15 cellular contexts compared by ENCODE assay signal in the genomic region with DNA sequence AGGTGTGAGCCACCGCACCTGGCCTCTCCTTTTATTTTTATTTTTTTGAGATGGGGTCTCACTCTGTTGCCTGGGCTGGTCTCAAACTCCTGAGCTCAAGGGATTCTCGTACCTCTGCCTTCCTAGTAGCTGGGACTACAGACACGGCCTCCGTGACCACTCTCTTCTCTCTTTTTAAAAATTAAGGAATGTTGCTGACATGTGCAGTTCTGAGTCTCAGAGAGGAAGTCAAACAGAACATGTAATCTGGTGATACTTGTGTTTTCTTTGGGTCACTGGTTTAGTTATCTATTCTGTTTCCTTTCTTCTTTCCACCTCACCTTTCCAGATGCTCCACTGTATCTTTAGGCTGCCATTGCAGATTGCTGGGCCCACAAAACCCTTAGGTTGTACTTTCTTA. TPM values are rescaled to one million over a fixed set of nuclear protein-coding genes. Genes with fewer than 3 reads are reported as not detected.
DNase-seq lines count a peak whose midpoint lies in the region; ATAC-seq and TF ChIP-seq lines count a peak whose summit lies in the region.
"Had no signal": no experiment of that assay in that cellular context is flagged by ENCODE, and none has a peak within 500 bp of the region (broad histone marks: within the 10 kb centered on the region; RNA-seq: fewer than 3 reads in every experiment).

No MANE protein-coding gene starts in this region.

- no peaks in the 10 kb centered on the region for H3K36me3 ChIP-seq in spleen

- H3K27ac ChIP-seq in spleen, result peak overlapping the region in 6 of 8 donors; percentile 13 to 54 (median 41)
- H3K27ac ChIP-seq: C4-2B had no signal

- H3K4me1 Mint-ChIP-seq in activated naive CD8-positive, alpha-beta T cell (ENCODE audit: low read depth), result peaks cover 37% of the 10 kb centered on the region
- peaks cover 33% of the 10 kb centered on the region for H3K4me1 Mint-ChIP-seq in activated naive CD8-positive, alpha-beta T cell treated with anti-CD3 and anti-CD28 coated beads for 36 hours
- H3K4me1 Mint-ChIP-seq in T-cell, result peaks cover 29 to 41% (median 37%) of the 10 kb centered on the region in 3 donors

- no peak for DNase-seq in activated naive CD8-positive, alpha-beta T cell treated with anti-CD3 and anti-CD28 coated beads for 36 hours
- DNase-seq in T-cell (no peak), medulla oblongata (ENCODE audit: extremely low spot score) (peak; percentile 28), spleen (no peak), KBM-7 (no peak), left ventricle myocardium superior (no peak)
- DNase-seq: 8988T, DMS79, NCI-H1436, NCI-H2029 treated with DMSO at 0.1 percent for 48 hours, NCI-H510A treated with DMSO at 0.1 percent for 48 hours, SHP77 had no signal

- ATAC-seq in T-cell (replicated peaks in 1 of 4) (no peak), HG03469 (IDR thresholded peaks at IDR 0.05; ENCODE audit: unreplicated experiment) (no peak), left ventricle myocardium superior (no peak)

- no peak for TF ChIP-seq CTCF in spleen (IDR thresholded peaks at IDR 0.05 in 8 of 11, conservative IDR thresholded peaks at IDR 0.05 in 3 of 11)

- peak overlapping the region; percentile 43 for H3K27ac Mint-ChIP-seq in activated naive CD8-positive, alpha-beta T cell
- no peak overlapping the region for H3K27ac Mint-ChIP-seq in activated naive CD8-positive, alpha-beta T cell treated with anti-CD3 and anti-CD28 coated beads for 36 hours
- H3K27ac Mint-ChIP-seq in T-cell, result peak overlapping the region in 1 of 2 donors; percentile 34

- CTCF ChIA-PET in T-cell (lab: Charles Lee), result interaction anchor here in 1 of 2 donors (0.6 kb wide), 1 partner anchor 1236 kb away, joined by 3 read pairs; no protein-coding TSS in a partner anchor

- intact Hi-C loops in spleen (cut with DNase I; ENCODE audit: low total_unique reads), result no loop called here
- intact Hi-C loops in left ventricle myocardium superior (cut with micrococcal nuclease), result no loop called here

- peaks cover 20 to 59% (median 45%) of the 10 kb centered on the region in 6 donors for H3K4me1 ChIP-seq in spleen

- POLR2A ChIA-PET in T-cell (lab: Charles Lee), result interaction anchor here in 1 of 2 donors (0.6 kb wide), 1 partner anchor 10 kb away, joined by 6 read pairs; no protein-coding TSS in a partner anchor

- no peaks in the 10 kb centered on the region for H3K9me3 ChIP-seq in spleen

- H3K36me3 Mint-ChIP-seq in activated naive CD8-positive, alpha-beta T cell, result no peaks in the 10 kb centered on the region
- H3K36me3 Mint-ChIP-seq in activated naive CD8-positive, alpha-beta T cell treated with anti-CD3 and anti-CD28 coated beads for 36 hours, result no peaks in the 10 kb centered on the region
- H3K36me3 Mint-ChIP-seq in T-cell, result no peaks in the 10 kb centered on the region

- no peak for TF ChIP-seq POLR2A in spleen (IDR thresholded peaks at IDR 0.05)

- H3K9me3 Mint-ChIP-seq in activated naive CD8-positive, alpha-beta T cell (ENCODE audit: low read depth), result no peaks in the 10 kb centered on the region
- no peaks in the 10 kb centered on the region for H3K9me3 Mint-ChIP-seq in activated naive CD8-positive, alpha-beta T cell treated with anti-CD3 and anti-CD28 coated beads for 36 hours
- no peaks in the 10 kb centered on the region for H3K9me3 Mint-ChIP-seq in T-cell

- no peak overlapping the region for H3K4me3 ChIP-seq in spleen

- H3K27me3 ChIP-seq in spleen (replicated peaks in 1 of 7), result no peaks in the 10 kb centered on the region

- WGBS in spleen, 5 donors, result 57 to 77% (median 69%) methylated on average over 4 of the region's 4 CpGs

- H3K4me3 Mint-ChIP-seq in activated naive CD8-positive, alpha-beta T cell, result no peak overlapping the region
- no peak overlapping the region for H3K4me3 Mint-ChIP-seq in activated naive CD8-positive, alpha-beta T cell treated with anti-CD3 and anti-CD28 coated beads for 36 hours
- H3K4me3 Mint-ChIP-seq in T-cell, result peak overlapping the region in 2 of 3 donors; percentile 13 to 28

- in situ Hi-C loops in KBM-7 (cut with MboI; ENCODE audit: low pct_unique_long_range_greater_than_20kb, low sequenced_read_pairs), result no loop called here

- no peaks in the 10 kb centered on the region for H3K27me3 Mint-ChIP-seq in activated naive CD8-positive, alpha-beta T cell
- no peaks in the 10 kb centered on the region for H3K27me3 Mint-ChIP-seq in activated naive CD8-positive, alpha-beta T cell treated with anti-CD3 and anti-CD28 coated beads for 36 hours
- H3K27me3 Mint-ChIP-seq in T-cell, result no peaks in the 10 kb centered on the region

RNA-seq across cellular contexts. Expression of gene WDTC1, which starts 2.7 kb away (rescaled TPM):
- 10 to 100 TPM; 14.1 to 15.3 TPM for total RNA-seq in activated naive CD8-positive, alpha-beta T cell treated with anti-CD3 and anti-CD28 coated beads for 36 hours
- 10 to 100 TPM; 39.4 to 55.9 (median 50.7) TPM for total RNA-seq in T-cell
- 10 to 100 TPM; 43.4 to 56.5 (median 49.4) TPM for total RNA-seq in spleen
- polyA plus RNA-seq in spleen, result 10 to 100 TPM in 1 of 3 donors, 1 to 10 TPM in 2; 7.7 to 21.1 (median 8.5) TPM
- total RNA-seq in left ventricle myocardium superior, result 68.8 TPM

Comparison
In these comparisons a context has a peak if more than half of its experiments do, and no peak if none do; other contexts are left out.
1. H3K4me3 Mint-ChIP-seq: peak in T-cell (2 of 3); none in activated naive CD8-positive, alpha-beta T cell (single experiment) and activated naive CD8-positive, alpha-beta T cell treated with anti-CD3 and anti-CD28 coated beads for 36 hours (single experiment).